In the genomic region with DNA sequence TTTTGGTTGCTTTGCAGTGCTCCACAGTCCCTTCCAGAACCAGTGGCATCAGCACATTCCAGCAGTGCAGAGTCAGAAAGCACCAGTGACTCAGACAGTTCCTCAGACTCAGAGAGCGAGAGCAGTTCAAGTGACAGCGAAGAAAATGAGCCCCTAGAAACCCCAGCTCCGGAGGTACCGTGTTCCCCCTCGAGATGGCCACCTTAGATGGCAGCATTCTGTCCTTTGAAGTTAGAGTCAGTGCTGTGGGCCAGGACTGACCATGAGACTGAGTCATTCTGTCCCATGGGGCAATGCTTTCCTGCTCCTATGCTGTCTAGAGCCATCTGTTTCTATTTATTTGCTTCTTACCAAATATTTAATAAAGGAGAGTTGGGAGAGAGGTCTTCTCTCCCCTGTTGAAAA, we compare ENCODE assay signal across 8 cellular contexts.
DNase-seq lines count a peak whose midpoint lies in the region; ATAC-seq, FAIRE-seq and TF ChIP-seq lines count a peak whose summit lies in the region.

No MANE protein-coding gene starts in this region.

- POLR2A ChIA-PET in CD8-positive, alpha-beta T cell (lab: Charles Lee) = no interaction called here
- POLR2A ChIA-PET in Panc1 (lab: Charles Lee) = no interaction called here

- intact Hi-C loops in CD8-positive, alpha-beta T cell (cut with DNase I, micrococcal nuclease) = no loop called here
- intact Hi-C loops in Panc1 (cut with micrococcal nuclease; ENCODE audit: unreplicated experiment) = no loop called here
- intact Hi-C loops in esophagus muscularis mucosa (cut with DNase I) = no loop called here
- intact Hi-C loops in pancreas (cut with DNase I) = no loop called here

- ATAC-seq in CD8-positive, alpha-beta T cell = no peak
- ATAC-seq in Panc1 = peak; percentile 94
- ATAC-seq in pancreas = peak; percentile 39 to 76 (median 70)
- no peak for ATAC-seq in HG03432 (IDR thresholded peaks at IDR 0.05; ENCODE audit: unreplicated experiment)

- no peak for TF ChIP-seq EP300 in esophagus muscularis mucosa (IDR thresholded peaks at IDR 0.05)

- H3K4me1 Mint-ChIP-seq in CD8-positive, alpha-beta T cell (ENCODE audit: low read depth) = peaks cover 34% of the 10 kb centered on the region

- H3K4me3 Mint-ChIP-seq in CD8-positive, alpha-beta T cell = no peak overlapping the region

- CTCF ChIA-PET in CD8-positive, alpha-beta T cell (lab: Charles Lee) = no interaction called here
- CTCF ChIA-PET in Panc1 (lab: Charles Lee) = no interaction called here

- no peak for DNase-seq in CD8-positive, alpha-beta T cell
- peak; percentile 41 for DNase-seq in Panc1 (ENCODE audit: low read depth, low spot score)
- no peak for DNase-seq in esophagus muscularis mucosa (ENCODE audit: extremely low spot score)
- DNase-seq in pancreas = no peak
- DNase-seq in globus pallidus (ENCODE audit: low spot score) = no peak
- DNase-seq in D721Med (ENCODE audit: insufficient read length, low spot score) = no peak
- DNase-seq in activated T-cell treated with anti-CD3 and anti-CD28 coated beads, Interleukin-2, amount 50 U/mL, for 48 hours = no peak

- peaks cover 55% of the 10 kb centered on the region for H3K36me3 Mint-ChIP-seq in CD8-positive, alpha-beta T cell

- in situ Hi-C loops in Panc1 (cut with HindIII; ENCODE audit: low pct_unique_long_range_greater_than_20kb, low sequenced_read_pairs) = no loop called here

- no peak overlapping the region for H3K27ac ChIP-seq in CD8-positive, alpha-beta T cell (ENCODE audit: low read depth, low read length)
- no peak overlapping the region for H3K27ac ChIP-seq in Panc1 (ENCODE audit: low read length)
- H3K27ac ChIP-seq in esophagus muscularis mucosa (replicated peaks in 1 of 4) = peak overlapping the region; percentile 65 to 74 (median 73)
- peak overlapping the region in 1 of 4 donors; percentile 36 for H3K27ac ChIP-seq in pancreas

- peaks cover 9% of the 10 kb centered on the region for H3K36me3 ChIP-seq in CD8-positive, alpha-beta T cell (ENCODE audit: insufficient read depth, low read length)
- no peaks in the 10 kb centered on the region for H3K36me3 ChIP-seq in Panc1 (ENCODE audit: control insufficient read depth, insufficient read depth, low read length)
- H3K36me3 ChIP-seq in esophagus muscularis mucosa = peaks cover 5 to 36% (median 20%) of the 10 kb centered on the region in 4 donors
- peaks cover 0 to 17% (median 6%) of the 10 kb centered on the region in 3 donors for H3K36me3 ChIP-seq in pancreas

- WGBS in esophagus muscularis mucosa = 43% methylated on average over 1 of the region's 5 CpGs
- 80 to 86% methylated on average over 5 of the region's 5 CpGs for WGBS in pancreas, 2 donors

- H3K4me1 ChIP-seq in CD8-positive, alpha-beta T cell (ENCODE audit: insufficient read depth, low read length) = peaks cover 19% of the 10 kb centered on the region
- peaks cover 4% of the 10 kb centered on the region; the same call in 1 of the 2 replicates for H3K4me1 ChIP-seq in Panc1 (ENCODE audit: control insufficient read depth, insufficient read depth, low read length)
- peaks cover 35 to 61% (median 45%) of the 10 kb centered on the region in 4 donors for H3K4me1 ChIP-seq in esophagus muscularis mucosa
- H3K4me1 ChIP-seq in pancreas = peaks cover 7 to 15% (median 10%) of the 10 kb centered on the region in 3 donors

- no peak for TF ChIP-seq POLR2A in esophagus muscularis mucosa (IDR thresholded peaks at IDR 0.05; ENCODE audit: low read depth)

- TF ChIP-seq CTCF in CD8-positive, alpha-beta T cell (IDR thresholded peaks at IDR 0.05) = no peak
- TF ChIP-seq CTCF in Panc1 (IDR thresholded peaks at IDR 0.05) = no peak
- TF ChIP-seq CTCF in esophagus muscularis mucosa (IDR thresholded peaks at IDR 0.05) = no peak
- TF ChIP-seq CTCF in pancreas (IDR thresholded peaks at IDR 0.05) = no peak
- TF ChIP-seq CTCF in D721Med (IDR thresholded peaks at IDR 0.05; ENCODE audit: insufficient read depth, missing control alignments) = no peak

- H3K9me3 ChIP-seq in CD8-positive, alpha-beta T cell (ENCODE audit: low read length) = no peaks in the 10 kb centered on the region
- no peaks in the 10 kb centered on the region for H3K9me3 ChIP-seq in Panc1 (ENCODE audit: control insufficient read depth, insufficient read depth, low read depth, low read length)
- H3K9me3 ChIP-seq in esophagus muscularis mucosa = no peaks in the 10 kb centered on the region
- no peaks in the 10 kb centered on the region for H3K9me3 ChIP-seq in pancreas

- H3K27ac Mint-ChIP-seq in CD8-positive, alpha-beta T cell = peak overlapping the region; percentile 32

- no peak overlapping the region for H3K4me3 ChIP-seq in CD8-positive, alpha-beta T cell (ENCODE audit: low read depth, low read length)
- no peak overlapping the region for H3K4me3 ChIP-seq in Panc1 (ENCODE audit: low read depth in 2 of 2, low read length in 2 of 2)
- H3K4me3 ChIP-seq in esophagus muscularis mucosa = no peak overlapping the region
- no peak overlapping the region for H3K4me3 ChIP-seq in pancreas

- no peaks in the 10 kb centered on the region for H3K27me3 Mint-ChIP-seq in CD8-positive, alpha-beta T cell (ENCODE audit: low read depth)

- no peaks in the 10 kb centered on the region for H3K9me3 Mint-ChIP-seq in CD8-positive, alpha-beta T cell

- FAIRE-seq in pancreas (lab: Jason Lieb, UNC) = no peak
- no peak for FAIRE-seq in D721Med (lab: Jason Lieb, UNC)

- no TSS peak for BruUV-seq in Panc1 (replicated peaks; lab: Mats Ljungman, UMichigan)

- H3K27me3 ChIP-seq in CD8-positive, alpha-beta T cell (ENCODE audit: insufficient read depth, low read length) = no peaks in the 10 kb centered on the region
- H3K27me3 ChIP-seq in Panc1 (ENCODE audit: control insufficient read depth, insufficient read depth, low read length) (no peaks in the 10 kb centered on the region), esophagus muscularis mucosa (no peaks in the 10 kb centered on the region), pancreas (no peaks in the 10 kb centered on the region)

Comparison
In these comparisons a context has a peak if more than half of its experiments do, and no peak if none do; other contexts are left out.
1. ATAC-seq: peak in Panc1 (single experiment) and pancreas (4 of 4); none in CD8-positive, alpha-beta T cell (single experiment) and HG03432 (single experiment).
2. H3K27ac ChIP-seq: peak in esophagus muscularis mucosa (4 of 4); none in CD8-positive, alpha-beta T cell (single experiment) and Panc1 (single experiment).